In genomic region chr3:139906441-139906840, GRCh38 we compare ENCODE assay signal across 15 cellular contexts. TPM values are rescaled to one million over a fixed set of nuclear protein-coding genes. Genes with fewer than 3 reads are reported as not detected.
A peak's percentile ranks its signal among the peaks of the same experiment; 100 is the strongest.
DNase-seq lines count a peak whose midpoint lies in the region; ATAC-seq and TF ChIP-seq lines count a peak whose summit lies in the region.
"Had no signal": no experiment of that assay in that cellular context is flagged by ENCODE, and none has a peak within 500 bp of the region (broad histone marks: within the 10 kb centered on the region; RNA-seq: fewer than 3 reads in every experiment).

No MANE protein-coding gene starts in this region.

- H3K4me3 ChIP-seq in HCT116 (replicated peaks in 1 of 2; ENCODE audit: low read depth in 1 of 2, low read length in 2 of 2) (no peak overlapping the region), lower lobe of right lung (no peak overlapping the region)
- H3K4me3 ChIP-seq: heart right ventricle had no signal

- H3K9me3 Mint-ChIP-seq in activated CD4-positive, alpha-beta T cell treated with anti-CD3 and anti-CD28 coated beads, Interleukin-2, amount 10 ng/mL, durations not matched to agents 24 days and 14 days = no peaks in the 10 kb centered on the region

- H3K9me2 ChIP-seq in HCT116 (ENCODE audit: insufficient read depth) = no peaks in the 10 kb centered on the region

- CTCF ChIA-PET in HCT116 (lab: Charles Lee) = interaction anchor here (1.2 kb wide), 1 partner anchor 31 kb away, joined by 4 read pairs; no protein-coding TSS in a partner anchor

- no peaks in the 10 kb centered on the region for H3K9me3 ChIP-seq in HCT116 (ENCODE audit: control insufficient read depth in 1 of 2, insufficient read depth in 1 of 2, low read depth in 1 of 2, low read length in 2 of 2)
- H3K9me3 ChIP-seq in lower lobe of right lung = no peaks in the 10 kb centered on the region
- H3K9me3 ChIP-seq: heart right ventricle had no signal

- no TSS peak for BruUV-seq in HCT116 (replicated peaks; lab: Mats Ljungman, UMichigan)

- DNase-seq in HCT116 (ENCODE audit: low read depth, low spot score) (peak; percentile 40), RPMI7951 (ENCODE audit: low read depth) (peak; percentile 95), renal cortical epithelial cell (ENCODE audit: low read depth) (peak; percentile 94), NCI-H2029 (lab: John Stamatoyannopoulos, UW) (no peak), lower lobe of right lung (no peak)
- DNase-seq in activated CD4-positive, alpha-beta T cell treated with anti-CD3 and anti-CD28 coated beads, Interleukin-2, amount 10 ng/mL, durations not matched to agents 24 days and 14 days = no peak
- DNase-seq in stimulated activated CD4-positive, alpha-beta T cell treated with anti-CD3 and anti-CD28 coated beads, Interleukin-4, amount 100 ng/mL, for 1 hour = no peak
- DNase-seq: activated CD8-positive, alpha-beta memory T cell treated with anti-CD3 and anti-CD28 coated beads, Interleukin-2, amount 50 U/mL, for 48 hours; cerebellar nuclear complex; DMS79; heart right ventricle; NCI-H526; stimulated activated naive CD4-positive, alpha-beta T cell; T-helper 17 cell had no signal

- ATAC-seq in HCT116 = peak; percentile 82
- ATAC-seq in esophagus mucosa = peak; percentile 84
- no peak for ATAC-seq in lower lobe of right lung
- ATAC-seq: heart right ventricle, T-helper 17 cell had no signal

- no peaks in the 10 kb centered on the region for H4K20me1 ChIP-seq in HCT116 (ENCODE audit: insufficient read depth)

- H3K27me3 ChIP-seq in HCT116 (ENCODE audit: insufficient read depth, low read length) (no peaks in the 10 kb centered on the region), lower lobe of right lung (ENCODE audit: low read depth) (no peaks in the 10 kb centered on the region)
- H3K27me3 ChIP-seq: heart right ventricle had no signal

- H3K4me3 Mint-ChIP-seq in activated CD4-positive, alpha-beta T cell treated with anti-CD3 and anti-CD28 coated beads, Interleukin-2, amount 10 ng/mL, durations not matched to agents 24 days and 14 days = no peak overlapping the region
- H3K4me3 Mint-ChIP-seq: T-helper 17 cell had no signal

- no peaks in the 10 kb centered on the region for H3K79me2 ChIP-seq in HCT116 (ENCODE audit: insufficient read depth, low read length)

- no peak for TF ChIP-seq RAD21 in HCT116 (IDR thresholded peaks at IDR 0.05; ENCODE audit: low read depth)

- H2AFZ ChIP-seq in HCT116 (ENCODE audit: low read depth, low read length, poor library complexity, severe bottlenecking) = no peak overlapping the region

- H3K9ac ChIP-seq in HCT116 (ENCODE audit: low read length) = no peak overlapping the region

- no peaks in the 10 kb centered on the region for H3K27me3 Mint-ChIP-seq in activated CD4-positive, alpha-beta T cell treated with anti-CD3 and anti-CD28 coated beads, Interleukin-2, amount 10 ng/mL, durations not matched to agents 24 days and 14 days
- H3K27me3 Mint-ChIP-seq: T-helper 17 cell had no signal

- no peak for TF ChIP-seq POLR2A in HCT116 (IDR thresholded peaks at IDR 0.05; ENCODE audit: borderline replicate concordance, extremely low read depth, insufficient read depth, insufficient read length)

- POLR2A ChIA-PET in HCT116 (lab: Charles Lee) = no interaction called here

- intact Hi-C loops in HCT116 (cut with micrococcal nuclease) = no loop called here
- intact Hi-C loops in activated CD4-positive, alpha-beta T cell treated with anti-CD3 and anti-CD28 coated beads, Interleukin-2, amount 10 ng/mL, durations not matched to agents 24 days and 14 days (cut with micrococcal nuclease) = no loop called here
- intact Hi-C loops in lower lobe of right lung (cut with DNase I) = no loop called here

- RAD21 ChIA-PET in HCT116 (lab: Charles Lee; ENCODE audit: low non-redundant PET in 1 of 2, low total read pairs in 2 of 2, uncharacterized antibody in 2 of 2, unreplicated experiment in 2 of 2) = no interaction called here

- H3K36me3 ChIP-seq in HCT116 (ENCODE audit: control insufficient read depth in 1 of 2, insufficient read depth in 2 of 2, low read length in 2 of 2) (no peaks in the 10 kb centered on the region), lower lobe of right lung (no peaks in the 10 kb centered on the region)
- H3K36me3 ChIP-seq: heart right ventricle had no signal

- H3K4me1 Mint-ChIP-seq in activated CD4-positive, alpha-beta T cell treated with anti-CD3 and anti-CD28 coated beads, Interleukin-2, amount 10 ng/mL, durations not matched to agents 24 days and 14 days = no peaks in the 10 kb centered on the region
- H3K4me1 Mint-ChIP-seq: T-helper 17 cell had no signal

- no peaks in the 10 kb centered on the region for H3K36me3 Mint-ChIP-seq in activated CD4-positive, alpha-beta T cell treated with anti-CD3 and anti-CD28 coated beads, Interleukin-2, amount 10 ng/mL, durations not matched to agents 24 days and 14 days (ENCODE audit: low read depth)

- peak overlapping the region; percentile 51 for H3K4me2 ChIP-seq in HCT116 (ENCODE audit: low read length)

- H3K27ac ChIP-seq in HCT116 (ENCODE audit: low read depth, low read length) = no peak overlapping the region
- H3K27ac ChIP-seq in lower lobe of right lung = no peak overlapping the region
- H3K27ac ChIP-seq: heart right ventricle had no signal

- no peak for TF ChIP-seq CTCF in HCT116 (IDR thresholded peaks at IDR 0.05 in 2 of 3, conservative IDR thresholded peaks at IDR 0.05 in 1 of 3; ENCODE audit: borderline replicate concordance in 1 of 3, insufficient read depth in 1 of 3, low read depth in 2 of 3, low read length in 2 of 3)
- no peak for TF ChIP-seq CTCF in lower lobe of right lung (IDR thresholded peaks at IDR 0.05)

- no peak overlapping the region for H3K27ac Mint-ChIP-seq in activated CD4-positive, alpha-beta T cell treated with anti-CD3 and anti-CD28 coated beads, Interleukin-2, amount 10 ng/mL, durations not matched to agents 24 days and 14 days
- H3K27ac Mint-ChIP-seq: T-helper 17 cell had no signal

- peaks cover 7 to 13% of the 10 kb centered on the region in 2 experiments for H3K4me1 ChIP-seq in HCT116 (ENCODE audit: control insufficient read depth in 1 of 2, insufficient read depth in 2 of 2, low read length in 2 of 2)
- no peaks in the 10 kb centered on the region for H3K4me1 ChIP-seq in lower lobe of right lung
- H3K4me1 ChIP-seq: heart right ventricle had no signal

TF ChIP-seq in HCT116, 20 proteins besides CTCF, POLR2A, EP300 and RAD21:
- TF ChIP-seq FOSL1 (IDR thresholded peaks at IDR 0.05; ENCODE audit: low read depth) (peak; percentile 90), SP1 (IDR thresholded peaks at IDR 0.05; ENCODE audit: low read depth) (peak; percentile 44), ATF3 (IDR thresholded peaks at IDR 0.05) (peak; percentile 51; the same call in 1 of the 2 replicates), CEBPB (IDR thresholded peaks at IDR 0.05; ENCODE audit: low read depth) (peak; percentile 34; the same call in 1 of the 2 replicates), SRF (IDR thresholded peaks at IDR 0.05; ENCODE audit: low read depth) (no peak), JUND (IDR thresholded peaks at IDR 0.05) (peak; percentile 87)
- TF ChIP-seq, protein P1, sequence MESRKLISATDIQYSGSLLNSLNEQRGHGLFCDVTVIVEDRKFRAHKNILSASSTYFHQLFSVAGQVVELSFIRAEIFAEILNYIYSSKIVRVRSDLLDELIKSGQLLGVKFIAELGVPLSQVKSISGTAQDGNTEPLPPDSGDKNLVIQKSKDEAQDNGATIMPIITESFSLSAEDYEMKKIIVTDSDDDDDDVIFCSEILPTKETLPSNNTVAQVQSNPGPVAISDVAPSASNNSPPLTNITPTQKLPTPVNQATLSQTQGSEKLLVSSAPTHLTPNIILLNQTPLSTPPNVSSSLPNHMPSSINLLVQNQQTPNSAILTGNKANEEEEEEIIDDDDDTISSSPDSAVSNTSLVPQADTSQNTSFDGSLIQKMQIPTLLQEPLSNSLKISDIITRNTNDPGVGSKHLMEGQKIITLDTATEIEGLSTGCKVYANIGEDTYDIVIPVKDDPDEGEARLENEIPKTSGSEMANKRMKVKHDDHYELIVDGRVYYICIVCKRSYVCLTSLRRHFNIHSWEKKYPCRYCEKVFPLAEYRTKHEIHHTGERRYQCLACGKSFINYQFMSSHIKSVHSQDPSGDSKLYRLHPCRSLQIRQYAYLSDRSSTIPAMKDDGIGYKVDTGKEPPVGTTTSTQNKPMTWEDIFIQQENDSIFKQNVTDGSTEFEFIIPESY (IDR thresholded peaks at IDR 0.05; ENCODE audit: extremely low read depth, insufficient replicate concordance, low read length) = no peak

RNA-seq across cellular contexts. Expression of gene CLSTN2, which starts 28.5 kb away (rescaled TPM):
- total RNA-seq in HCT116 (2021; ENCODE audit: unreplicated experiment) (0.02 TPM), esophagus mucosa (1.5 TPM), renal cortical epithelial cell (10.2 and 49.7 TPM in 2 replicates), lower lobe of right lung (4.5 TPM)
- polyA plus RNA-seq in HCT116 (2012) = not detected in 2 replicates
- total RNA-seq in RPMI7951 (2014; rRNA removed; shearing (Covaris generic)) = 0.59 and 0.84 TPM in 2 replicates
- total RNA-seq in activated CD4-positive, alpha-beta T cell treated with anti-CD3 and anti-CD28 coated beads, Interleukin-2, amount 10 ng/mL, durations not matched to agents 24 days and 14 days = not detected in 2 replicates
- total RNA-seq: T-helper 17 cell had no signal

Comparison
In these comparisons a context has a peak if more than half of its experiments do, and no peak if none do; other contexts are left out.
1. ATAC-seq: peak in HCT116 (single experiment) and esophagus mucosa (single experiment); none in lower lobe of right lung (0 of 2).
2. DNase-seq: peak in HCT116 (single experiment), RPMI7951 (single experiment) and renal cortical epithelial cell (single experiment); none in NCI-H2029 (single experiment), activated CD4-positive, alpha-beta T cell treated with anti-CD3 and anti-CD28 coated beads, Interleukin-2, amount 10 ng/mL, durations not matched to agents 24 days and 14 days (single experiment), lower lobe of right lung (single experiment) and stimulated activated CD4-positive, alpha-beta T cell treated with anti-CD3 and anti-CD28 coated beads, Interleukin-4, amount 100 ng/mL, for 1 hour (single experiment).